Comparison of ENCODE assay signal across 1 cellular context in the genomic region with DNA sequence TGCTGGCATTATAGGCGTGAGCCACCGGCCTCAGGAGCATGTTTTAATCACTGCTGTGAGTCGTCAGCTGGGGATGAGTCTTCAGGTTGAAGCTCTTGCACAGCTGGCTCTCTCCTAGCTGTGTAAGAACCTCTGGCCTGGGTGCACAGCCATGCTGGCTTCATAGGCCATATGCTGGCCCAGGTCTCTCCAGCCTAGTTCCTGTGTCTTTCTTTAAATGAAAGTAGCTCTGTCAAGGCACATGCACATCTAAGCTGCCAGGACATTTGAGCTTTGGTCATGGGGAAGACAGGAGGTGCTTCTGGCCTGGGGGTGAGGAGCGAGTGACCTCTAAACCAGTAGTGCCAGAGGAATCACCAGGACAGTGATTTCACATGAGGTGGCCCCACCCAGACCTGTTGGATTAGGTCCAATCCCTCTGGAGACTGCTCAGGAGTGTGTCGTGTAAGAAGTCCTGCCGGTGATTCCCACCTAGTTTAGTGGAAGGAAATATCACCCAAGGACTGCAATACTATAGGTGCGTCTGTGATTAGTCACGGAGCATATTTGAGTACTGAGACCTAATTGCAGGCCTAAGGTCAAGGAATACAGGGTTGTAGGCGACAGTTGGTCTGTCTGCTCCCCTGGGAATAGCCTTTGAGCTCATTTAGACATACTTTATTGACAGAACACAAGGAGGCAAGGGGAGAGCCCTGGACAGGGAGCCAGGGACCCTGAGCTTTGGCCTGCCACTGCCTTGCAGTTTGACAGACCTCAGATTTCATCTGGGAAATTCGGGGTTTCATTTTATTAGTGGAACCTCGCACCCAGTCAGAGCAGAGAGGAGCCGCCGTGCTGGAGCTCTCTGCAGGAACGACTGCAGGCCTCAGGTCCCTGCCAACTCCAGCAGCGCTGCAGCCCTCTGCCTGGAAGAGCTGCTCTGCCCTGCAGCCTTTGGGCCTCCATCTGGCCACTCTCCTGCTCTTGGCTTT.
TF ChIP-seq lines count a peak whose summit lies in the region.

No MANE protein-coding gene starts in this region.

TF ChIP-seq in IMR-90, 13 proteins besides CTCF, POLR2A, EP300 and RAD21 (continued from another document):
- TF ChIP-seq, protein P1, sequence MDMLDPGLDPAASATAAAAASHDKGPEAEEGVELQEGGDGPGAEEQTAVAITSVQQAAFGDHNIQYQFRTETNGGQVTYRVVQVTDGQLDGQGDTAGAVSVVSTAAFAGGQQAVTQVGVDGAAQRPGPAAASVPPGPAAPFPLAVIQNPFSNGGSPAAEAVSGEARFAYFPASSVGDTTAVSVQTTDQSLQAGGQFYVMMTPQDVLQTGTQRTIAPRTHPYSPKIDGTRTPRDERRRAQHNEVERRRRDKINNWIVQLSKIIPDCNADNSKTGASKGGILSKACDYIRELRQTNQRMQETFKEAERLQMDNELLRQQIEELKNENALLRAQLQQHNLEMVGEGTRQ (IDR thresholded peaks at IDR 0.05; ENCODE audit: low read depth, low read length) = no peak
TF ChIP-seq in IMR-90: peak in this region for 0.
